In the genomic region with DNA sequence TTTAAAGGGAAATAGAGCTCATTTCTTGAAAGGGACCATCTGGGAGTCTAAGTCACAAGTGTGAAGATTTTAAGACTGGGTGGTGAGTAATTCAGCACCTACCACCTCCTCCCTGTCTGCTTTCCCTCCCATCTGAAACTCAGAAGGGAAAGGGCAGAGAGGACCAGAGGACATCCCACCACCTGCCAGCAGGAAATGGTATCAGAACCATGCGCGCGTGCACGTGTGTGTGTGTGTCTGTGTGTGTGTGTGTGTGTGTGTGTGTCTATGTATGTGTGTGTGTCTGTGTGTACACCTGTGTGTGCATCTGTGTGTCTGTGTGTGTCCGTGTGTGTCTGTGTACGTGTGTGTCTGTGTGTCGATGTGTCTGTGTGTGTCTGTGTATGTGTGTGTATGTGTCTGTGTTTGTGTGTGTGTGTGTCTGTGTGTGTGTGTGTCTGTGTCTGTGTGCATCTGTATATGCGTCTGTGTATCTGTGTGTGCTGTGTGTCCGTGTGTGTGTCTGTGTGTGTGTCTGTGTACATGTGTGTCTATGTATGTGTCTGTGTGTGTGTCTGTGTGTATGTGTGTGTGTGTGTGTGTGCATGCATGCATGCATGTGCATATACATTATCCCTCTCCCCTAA, we compare ENCODE assay signal across 1 cellular context.
TF ChIP-seq lines count a peak whose summit lies in the region.

No MANE protein-coding gene starts in this region.

TF ChIP-seq in K562, 482 proteins besides CTCF, POLR2A, EP300 and RAD21 (continued from another document):
- TF ChIP-seq, protein P1, sequence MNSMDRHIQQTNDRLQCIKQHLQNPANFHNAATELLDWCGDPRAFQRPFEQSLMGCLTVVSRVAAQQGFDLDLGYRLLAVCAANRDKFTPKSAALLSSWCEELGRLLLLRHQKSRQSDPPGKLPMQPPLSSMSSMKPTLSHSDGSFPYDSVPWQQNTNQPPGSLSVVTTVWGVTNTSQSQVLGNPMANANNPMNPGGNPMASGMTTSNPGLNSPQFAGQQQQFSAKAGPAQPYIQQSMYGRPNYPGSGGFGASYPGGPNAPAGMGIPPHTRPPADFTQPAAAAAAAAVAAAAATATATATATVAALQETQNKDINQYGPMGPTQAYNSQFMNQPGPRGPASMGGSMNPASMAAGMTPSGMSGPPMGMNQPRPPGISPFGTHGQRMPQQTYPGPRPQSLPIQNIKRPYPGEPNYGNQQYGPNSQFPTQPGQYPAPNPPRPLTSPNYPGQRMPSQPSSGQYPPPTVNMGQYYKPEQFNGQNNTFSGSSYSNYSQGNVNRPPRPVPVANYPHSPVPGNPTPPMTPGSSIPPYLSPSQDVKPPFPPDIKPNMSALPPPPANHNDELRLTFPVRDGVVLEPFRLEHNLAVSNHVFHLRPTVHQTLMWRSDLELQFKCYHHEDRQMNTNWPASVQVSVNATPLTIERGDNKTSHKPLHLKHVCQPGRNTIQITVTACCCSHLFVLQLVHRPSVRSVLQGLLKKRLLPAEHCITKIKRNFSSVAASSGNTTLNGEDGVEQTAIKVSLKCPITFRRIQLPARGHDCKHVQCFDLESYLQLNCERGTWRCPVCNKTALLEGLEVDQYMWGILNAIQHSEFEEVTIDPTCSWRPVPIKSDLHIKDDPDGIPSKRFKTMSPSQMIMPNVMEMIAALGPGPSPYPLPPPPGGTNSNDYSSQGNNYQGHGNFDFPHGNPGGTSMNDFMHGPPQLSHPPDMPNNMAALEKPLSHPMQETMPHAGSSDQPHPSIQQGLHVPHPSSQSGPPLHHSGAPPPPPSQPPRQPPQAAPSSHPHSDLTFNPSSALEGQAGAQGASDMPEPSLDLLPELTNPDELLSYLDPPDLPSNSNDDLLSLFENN (IDR thresholded peaks at IDR 0.05; ENCODE audit: low read depth in 2 of 2, low read length in 2 of 2), result no peak
- TF ChIP-seq, protein P2, sequence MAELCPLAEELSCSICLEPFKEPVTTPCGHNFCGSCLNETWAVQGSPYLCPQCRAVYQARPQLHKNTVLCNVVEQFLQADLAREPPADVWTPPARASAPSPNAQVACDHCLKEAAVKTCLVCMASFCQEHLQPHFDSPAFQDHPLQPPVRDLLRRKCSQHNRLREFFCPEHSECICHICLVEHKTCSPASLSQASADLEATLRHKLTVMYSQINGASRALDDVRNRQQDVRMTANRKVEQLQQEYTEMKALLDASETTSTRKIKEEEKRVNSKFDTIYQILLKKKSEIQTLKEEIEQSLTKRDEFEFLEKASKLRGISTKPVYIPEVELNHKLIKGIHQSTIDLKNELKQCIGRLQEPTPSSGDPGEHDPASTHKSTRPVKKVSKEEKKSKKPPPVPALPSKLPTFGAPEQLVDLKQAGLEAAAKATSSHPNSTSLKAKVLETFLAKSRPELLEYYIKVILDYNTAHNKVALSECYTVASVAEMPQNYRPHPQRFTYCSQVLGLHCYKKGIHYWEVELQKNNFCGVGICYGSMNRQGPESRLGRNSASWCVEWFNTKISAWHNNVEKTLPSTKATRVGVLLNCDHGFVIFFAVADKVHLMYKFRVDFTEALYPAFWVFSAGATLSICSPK (IDR thresholded peaks at IDR 0.05; ENCODE audit: borderline replicate concordance), result peak; percentile 27; the same call in 1 of the 2 replicates
TF ChIP-seq in K562: peak in this region for 18.
